In the genomic region with DNA sequence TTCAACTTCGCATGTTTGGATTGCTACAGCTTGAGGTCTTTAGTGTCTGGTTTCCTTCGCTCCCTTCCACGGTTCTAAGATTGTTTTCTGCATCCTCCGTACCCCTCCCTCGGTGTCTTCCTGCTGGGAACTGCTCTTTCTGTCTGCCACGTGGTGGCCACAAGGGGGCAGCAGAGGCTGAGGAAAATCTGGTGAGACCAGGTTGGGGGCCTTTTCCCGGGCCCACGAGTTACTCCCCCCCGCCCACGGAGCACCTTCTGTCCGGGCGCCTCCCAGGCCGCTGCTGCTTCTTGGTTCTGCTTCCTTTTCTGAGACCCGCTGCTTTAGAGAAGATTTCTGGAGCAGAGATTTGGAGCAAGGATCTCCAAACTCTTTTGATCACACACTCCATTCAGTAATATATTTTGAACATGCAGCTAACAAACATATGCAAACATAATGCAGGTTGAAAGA, we compare ENCODE assay signal across 8 cellular contexts. TPM values are rescaled to one million over a fixed set of nuclear protein-coding genes. Genes with fewer than 3 reads are reported as not detected.
DNase-seq lines count a peak whose midpoint lies in the region; ATAC-seq and TF ChIP-seq lines count a peak whose summit lies in the region.

No MANE protein-coding gene starts in this region.

- peak; percentile 75 to 81 for ATAC-seq in activated T-cell treated with anti-CD3 and anti-CD28 coated beads, Interleukin-2, amount 50 U/mL, for 4 hours
- ATAC-seq in HG03045 (IDR thresholded peaks at IDR 0.05; ENCODE audit: unreplicated experiment) = no peak

- no peaks in the 10 kb centered on the region for H3F3A ChIP-seq in neural cell (ENCODE audit: insufficient read depth, low read length, poor library complexity, severe bottlenecking)

- H2AFZ ChIP-seq in neural cell (ENCODE audit: low read depth, low read length) = no peak overlapping the region

- H3K27ac ChIP-seq in BLaER1 (no peak overlapping the region), neural cell (ENCODE audit: low read length) (no peak overlapping the region)

- H3K79me2 ChIP-seq in neural cell (replicated peaks; ENCODE audit: insufficient read depth, low read length) = no peaks in the 10 kb centered on the region

- no peaks in the 10 kb centered on the region for H3K9me2 ChIP-seq in neural cell (ENCODE audit: insufficient read depth, low read length)

- DNase-seq in HAP-1 (ENCODE audit: low spot score in 2 of 2) = peak; percentile 53 to 90
- peak; percentile 80 for DNase-seq in OCI-M1 (lab: John Stamatoyannopoulos, UW)
- DNase-seq in activated T-cell treated with anti-CD3 and anti-CD28 coated beads, Interleukin-2, amount 50 U/mL, for 4 hours = peak; percentile 72
- peak; percentile 81 for DNase-seq in fibroblast of mammary gland (ENCODE audit: low read depth)
- DNase-seq in stimulated activated naive CD4-positive, alpha-beta T cell (lab: John Stamatoyannopoulos, UW) = peak; percentile 16 to 74 (median 62)

- H3K9me3 Mint-ChIP-seq in activated T-cell treated with anti-CD3 and anti-CD28 coated beads, Interleukin-2, amount 50 U/mL, for 4 hours = no peaks in the 10 kb centered on the region

- peaks cover 22% of the 10 kb centered on the region for H3K9me3 ChIP-seq in BLaER1
- 0 out of 2 replicates have a peak, but pooled peaks cover 2% of the 10 kb centered on the region for H3K9me3 ChIP-seq in HAP-1
- H3K9me3 ChIP-seq in neural cell (ENCODE audit: low read length) = no peaks in the 10 kb centered on the region

- no peak overlapping the region for H3K4me3 ChIP-seq in BLaER1
- H3K4me3 ChIP-seq in HAP-1 = no peak overlapping the region
- H3K4me3 ChIP-seq in fibroblast of mammary gland (ENCODE audit: control insufficient read depth, low read depth, low read length) = peak overlapping the region; percentile 16
- H3K4me3 ChIP-seq in neural cell (ENCODE audit: low read length) = no peak overlapping the region

- H3K9ac ChIP-seq in BLaER1 (no peak overlapping the region), neural cell (ENCODE audit: low read length) (no peak overlapping the region)

- no peaks in the 10 kb centered on the region for H4K20me1 ChIP-seq in BLaER1
- no peaks in the 10 kb centered on the region for H4K20me1 ChIP-seq in neural cell (ENCODE audit: insufficient read depth)

- TF ChIP-seq EP300 in neural cell (conservative IDR thresholded peaks at IDR 0.05; ENCODE audit: poor library complexity, severe bottlenecking) = no peak

- no peaks in the 10 kb centered on the region for H3K4me1 ChIP-seq in BLaER1
- H3K4me1 ChIP-seq in HAP-1 = no peaks in the 10 kb centered on the region

- H3K27me3 ChIP-seq in BLaER1 = no peaks in the 10 kb centered on the region
- H3K27me3 ChIP-seq in HAP-1 (ENCODE audit: low read depth) = no peaks in the 10 kb centered on the region
- H3K27me3 ChIP-seq in neural cell (ENCODE audit: insufficient read depth, low read depth, low read length) = no peaks in the 10 kb centered on the region

- H3K36me3 Mint-ChIP-seq in activated T-cell treated with anti-CD3 and anti-CD28 coated beads, Interleukin-2, amount 50 U/mL, for 4 hours (ENCODE audit: insufficient read depth) = no peaks in the 10 kb centered on the region

- H3K4me3 Mint-ChIP-seq in activated T-cell treated with anti-CD3 and anti-CD28 coated beads, Interleukin-2, amount 50 U/mL, for 4 hours = peak overlapping the region; percentile 1

- H3K36me3 ChIP-seq in BLaER1 (no peaks in the 10 kb centered on the region), HAP-1 (replicated peaks) (no peaks in the 10 kb centered on the region), neural cell (ENCODE audit: insufficient read depth, low read length) (no peaks in the 10 kb centered on the region)

- in situ Hi-C loops in HAP-1 (cut with MboI; ENCODE audit: low sequenced_read_pairs) = loop anchor here (5.0 to 25.0 kb wide), 2 partner anchors 167 to 542 kb away; no protein-coding TSS in a partner anchor

- H3K4me2 ChIP-seq in BLaER1 (peak overlapping the region; percentile 48), neural cell (ENCODE audit: low read length) (no peak overlapping the region)

- TF ChIP-seq CTCF in fibroblast of mammary gland (conservative IDR thresholded peaks at IDR 0.05; ENCODE audit: control insufficient read depth, insufficient read depth, low read depth, low read length) (peak; percentile 80), neural cell (IDR thresholded peaks at IDR 0.05; ENCODE audit: poor library complexity, severe bottlenecking) (peak; percentile 88)

- peaks cover 2% of the 10 kb centered on the region for H3K27me3 Mint-ChIP-seq in activated T-cell treated with anti-CD3 and anti-CD28 coated beads, Interleukin-2, amount 50 U/mL, for 4 hours (ENCODE audit: low read depth)

- peak; percentile 81 for TF ChIP-seq RAD21 in neural cell (conservative IDR thresholded peaks at IDR 0.05)

- H3K4me1 Mint-ChIP-seq in activated T-cell treated with anti-CD3 and anti-CD28 coated beads, Interleukin-2, amount 50 U/mL, for 4 hours (ENCODE audit: low read depth) = peaks cover 17% of the 10 kb centered on the region

TF ChIP-seq in neural cell, 6 proteins besides CTCF, POLR2A, EP300 and RAD21:
- TF ChIP-seq, protein P1, sequence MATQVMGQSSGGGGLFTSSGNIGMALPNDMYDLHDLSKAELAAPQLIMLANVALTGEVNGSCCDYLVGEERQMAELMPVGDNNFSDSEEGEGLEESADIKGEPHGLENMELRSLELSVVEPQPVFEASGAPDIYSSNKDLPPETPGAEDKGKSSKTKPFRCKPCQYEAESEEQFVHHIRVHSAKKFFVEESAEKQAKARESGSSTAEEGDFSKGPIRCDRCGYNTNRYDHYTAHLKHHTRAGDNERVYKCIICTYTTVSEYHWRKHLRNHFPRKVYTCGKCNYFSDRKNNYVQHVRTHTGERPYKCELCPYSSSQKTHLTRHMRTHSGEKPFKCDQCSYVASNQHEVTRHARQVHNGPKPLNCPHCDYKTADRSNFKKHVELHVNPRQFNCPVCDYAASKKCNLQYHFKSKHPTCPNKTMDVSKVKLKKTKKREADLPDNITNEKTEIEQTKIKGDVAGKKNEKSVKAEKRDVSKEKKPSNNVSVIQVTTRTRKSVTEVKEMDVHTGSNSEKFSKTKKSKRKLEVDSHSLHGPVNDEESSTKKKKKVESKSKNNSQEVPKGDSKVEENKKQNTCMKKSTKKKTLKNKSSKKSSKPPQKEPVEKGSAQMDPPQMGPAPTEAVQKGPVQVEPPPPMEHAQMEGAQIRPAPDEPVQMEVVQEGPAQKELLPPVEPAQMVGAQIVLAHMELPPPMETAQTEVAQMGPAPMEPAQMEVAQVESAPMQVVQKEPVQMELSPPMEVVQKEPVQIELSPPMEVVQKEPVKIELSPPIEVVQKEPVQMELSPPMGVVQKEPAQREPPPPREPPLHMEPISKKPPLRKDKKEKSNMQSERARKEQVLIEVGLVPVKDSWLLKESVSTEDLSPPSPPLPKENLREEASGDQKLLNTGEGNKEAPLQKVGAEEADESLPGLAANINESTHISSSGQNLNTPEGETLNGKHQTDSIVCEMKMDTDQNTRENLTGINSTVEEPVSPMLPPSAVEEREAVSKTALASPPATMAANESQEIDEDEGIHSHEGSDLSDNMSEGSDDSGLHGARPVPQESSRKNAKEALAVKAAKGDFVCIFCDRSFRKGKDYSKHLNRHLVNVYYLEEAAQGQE (IDR thresholded peaks at IDR 0.05; ENCODE audit: borderline replicate concordance) = no peak
- TF ChIP-seq MXI1 (conservative IDR thresholded peaks at IDR 0.05; ENCODE audit: poor library complexity, severe bottlenecking) (no peak), SMC3 (conservative IDR thresholded peaks at IDR 0.05; ENCODE audit: poor library complexity) (peak; percentile 89), POLR2AphosphoS5 (IDR thresholded peaks at IDR 0.05) (no peak)

RNA-seq across cellular contexts. Expression of a gene that starts 21.1 kb away (rescaled TPM):
- under 1 TPM; 0.40 to 0.58 (median 0.43) TPM for total RNA-seq in activated T-cell treated with anti-CD3 and anti-CD28 coated beads, Interleukin-2, amount 50 U/mL, for 4 hours
- polyA plus RNA-seq in neural cell = 5.5 and 5.7 TPM in 2 replicates
- 8.6 and 8.8 TPM in 2 replicates for polyA minus RNA-seq in neural cell

RNA-seq across cellular contexts. Expression of a gene that starts 52.5 kb away (rescaled TPM):
- 10 to 100 TPM; 37.1 to 47.6 (median 43.4) TPM for total RNA-seq in activated T-cell treated with anti-CD3 and anti-CD28 coated beads, Interleukin-2, amount 50 U/mL, for 4 hours
- 0.88 and 1.2 TPM in 2 replicates for polyA plus RNA-seq in neural cell
- polyA minus RNA-seq in neural cell = not detected in 2 replicates

RNA-seq across cellular contexts. Expression of a gene that starts 55.0 kb away (rescaled TPM):
- total RNA-seq in activated T-cell treated with anti-CD3 and anti-CD28 coated beads, Interleukin-2, amount 50 U/mL, for 4 hours = 10 to 100 TPM; 62.2 to 68.2 (median 64.0) TPM
- 53.2 and 78.7 TPM in 2 replicates for polyA plus RNA-seq in neural cell
- 83.3 and 91.3 TPM in 2 replicates for polyA minus RNA-seq in neural cell
